ENCODE assay signal across 13 cellular contexts in genomic region chr1:210438928-210439841, GRCh38.
DNase-seq lines count a peak whose midpoint lies in the region; TF ChIP-seq lines count a peak whose summit lies in the region.
"Had no signal": no experiment of that assay in that cellular context is flagged by ENCODE, and none has a peak within 500 bp of the region (broad histone marks: within the 10 kb centered on the region; RNA-seq: fewer than 3 reads in every experiment).

No MANE protein-coding gene starts in this region.

- H3K36me3 ChIP-seq in esophagus squamous epithelium (no peaks in the 10 kb centered on the region), WERI-Rb-1 (no peaks in the 10 kb centered on the region)
- H3K36me3 ChIP-seq: left lung, prostate gland had no signal

- DNase-seq in NCI-H2171 treated with DMSO at 0.1 percent for 48 hours (lab: John Stamatoyannopoulos, UW) (peak; percentile 17), NCI-H2171 (lab: John Stamatoyannopoulos, UW) (no peak), SW 1271 (lab: John Stamatoyannopoulos, UW) (peak; percentile 79 to 95), fibroblast of the aortic adventitia (ENCODE audit: low read depth) (peak; percentile 13), esophagus squamous epithelium (lab: John Stamatoyannopoulos, UW) (no peak), retina (no peak), MV-4-11 (lab: John Stamatoyannopoulos, UW) (no peak), WERI-Rb-1 (no peak)
- DNase-seq: 8988T; activated CD4-positive, alpha-beta memory T cell treated with anti-CD3 and anti-CD28 coated beads for 36 hours; activated naive CD8-positive, alpha-beta T cell treated with anti-CD3 and anti-CD28 coated beads, Interleukin-2, amount 10 ng/mL, durations not matched to agents 7 days and 5 days; left lung had no signal

- 75 to 80% methylated on average over 7 of the region's 7 CpGs for WGBS in esophagus squamous epithelium, 2 donors

- H3K9me3 ChIP-seq in esophagus squamous epithelium (no peaks in the 10 kb centered on the region), WERI-Rb-1 (ENCODE audit: severe bottlenecking) (peaks cover 3% of the 10 kb centered on the region)
- H3K9me3 ChIP-seq: left lung, prostate gland had no signal

- intact Hi-C loops in esophagus squamous epithelium (cut with DNase I) = no loop called here

- H3K4me3 ChIP-seq in fibroblast of the aortic adventitia (ENCODE audit: low read depth, low read length) = no peak overlapping the region
- no peak overlapping the region for H3K4me3 ChIP-seq in esophagus squamous epithelium
- no peak overlapping the region for H3K4me3 ChIP-seq in WERI-Rb-1 (ENCODE audit: low read depth, low read length)
- H3K4me3 ChIP-seq: left lung, prostate gland had no signal

- no peaks in the 10 kb centered on the region for H3K4me1 ChIP-seq in esophagus squamous epithelium
- H3K4me1 ChIP-seq: left lung, prostate gland had no signal

- TF ChIP-seq CTCF in fibroblast of the aortic adventitia (IDR thresholded peaks at IDR 0.05; ENCODE audit: insufficient read depth, low read length) = no peak
- TF ChIP-seq CTCF in esophagus squamous epithelium (IDR thresholded peaks at IDR 0.05) = no peak
- no peak for TF ChIP-seq CTCF in WERI-Rb-1 (IDR thresholded peaks at IDR 0.05; ENCODE audit: low read depth, low read length)

- no peak for TF ChIP-seq POLR2A in esophagus squamous epithelium (IDR thresholded peaks at IDR 0.05)

- no peak overlapping the region for H3K27ac ChIP-seq in esophagus squamous epithelium
- no peak overlapping the region for H3K27ac ChIP-seq in WERI-Rb-1
- H3K27ac ChIP-seq: left lung, prostate gland had no signal

- H3K27me3 ChIP-seq in esophagus squamous epithelium = no peaks in the 10 kb centered on the region
- H3K27me3 ChIP-seq in WERI-Rb-1 (ENCODE audit: insufficient read depth, low read depth, severe bottlenecking) = no peaks in the 10 kb centered on the region
- H3K27me3 ChIP-seq: left lung had no signal

Comparison
In these comparisons a context has a peak if more than half of its experiments do, and no peak if none do; other contexts are left out.
1. DNase-seq: peak in NCI-H2171 treated with DMSO at 0.1 percent for 48 hours (single experiment), SW 1271 (2 of 2) and fibroblast of the aortic adventitia (single experiment); none in NCI-H2171 (single experiment), esophagus squamous epithelium (single experiment), retina (single experiment), MV-4-11 (single experiment) and WERI-Rb-1 (single experiment).